ENCODE assay signal across 24 cellular contexts in genomic region chr16:65355706-65356105, GRCh38.
DNase-seq lines count a peak whose midpoint lies in the region; ATAC-seq and TF ChIP-seq lines count a peak whose summit lies in the region.
"Had no signal": no experiment of that assay in that cellular context is flagged by ENCODE, and none has a peak within 500 bp of the region (broad histone marks: within the 10 kb centered on the region; RNA-seq: fewer than 3 reads in every experiment).

No MANE protein-coding gene starts in this region.

- no peak for ATAC-seq in WTC11
- ATAC-seq: A549; CD8-positive, alpha-beta T cell had no signal

- H3K4me1 Mint-ChIP-seq in WTC11: peaks cover 3% of the 10 kb centered on the region
- H3K4me1 Mint-ChIP-seq: B cell; CD14-positive monocyte; CD4-positive, alpha-beta memory T cell; CD4-positive, CD25-positive, alpha-beta regulatory T cell; CD8-positive, alpha-beta memory T cell had no signal

- no peak for TF ChIP-seq CTCF in WTC11 (IDR thresholded peaks at IDR 0.05)

- H3K4me3 Mint-ChIP-seq in WTC11: no peak overlapping the region
- H3K4me3 Mint-ChIP-seq: B cell; CD14-positive monocyte; CD4-positive, alpha-beta memory T cell; CD4-positive, alpha-beta T cell; CD4-positive, CD25-positive, alpha-beta regulatory T cell; CD8-positive, alpha-beta memory T cell; CD8-positive, alpha-beta T cell had no signal

- peaks cover 39% of the 10 kb centered on the region for H3K9me3 Mint-ChIP-seq in WTC11

- DNase-seq in WTC11 (ENCODE audit: low spot score): no peak
- DNase-seq in DMS53 (lab: John Stamatoyannopoulos, UW): no peak
- DNase-seq: 8988T; ACHN; AML-193; BE2C; C1 segment of cervical spinal cord; Caco-2; Calu3; CD4-positive, alpha-beta memory T cell; CD4-positive, alpha-beta T cell; CD4-positive, CD25-positive, alpha-beta regulatory T cell; CD8-positive, alpha-beta memory T cell; CD8-positive, alpha-beta T cell; COR-L47; DMS 273 treated with DMSO at 0.1 percent for 48 hours; DMS153; DMS79; DMS79 treated with DMSO at 0.1 percent for 48 hours; DND-41; EL had no signal

- H3K36me3 Mint-ChIP-seq in WTC11: peaks cover 29% of the 10 kb centered on the region
- H3K36me3 Mint-ChIP-seq: CD14-positive monocyte; CD4-positive, alpha-beta memory T cell; CD4-positive, CD25-positive, alpha-beta regulatory T cell; CD8-positive, alpha-beta memory T cell; CD8-positive, alpha-beta T cell had no signal

- H3K27me3 Mint-ChIP-seq in WTC11 (ENCODE audit: low read depth): no peaks in the 10 kb centered on the region; the same call in 1 of the 2 replicates
- H3K27me3 Mint-ChIP-seq: B cell; CD4-positive, alpha-beta memory T cell; CD4-positive, alpha-beta T cell; CD4-positive, CD25-positive, alpha-beta regulatory T cell had no signal

- H3K27ac Mint-ChIP-seq in WTC11: no peak overlapping the region
- H3K27ac Mint-ChIP-seq: B cell; CD14-positive monocyte; CD4-positive, alpha-beta memory T cell; CD4-positive, alpha-beta T cell; CD4-positive, CD25-positive, alpha-beta regulatory T cell; CD8-positive, alpha-beta memory T cell; CD8-positive, alpha-beta T cell had no signal

- CTCF ChIA-PET in WTC11 (lab: Charles Lee): no interaction called here

- POLR2A ChIA-PET in WTC11 (lab: Charles Lee): no interaction called here

TF ChIP-seq in WTC11, 78 proteins besides CTCF, POLR2A, EP300 and RAD21:
- TF ChIP-seq ZNF138 (CRISPR knock-in tag; conservative IDR thresholded peaks at IDR 0.05) (no peak), CREB1 (CRISPR knock-in tag; IDR thresholded peaks at IDR 0.05) (no peak), ZNF317 (CRISPR knock-in tag; IDR thresholded peaks at IDR 0.05; ENCODE audit: borderline replicate concordance, low read depth) (peak; percentile 90)
TF ChIP-seq in WTC11: peak in this region for 1.
